8 cellular contexts compared by ENCODE assay signal in genomic region chr20:43658068-43658722, GRCh38. TPM values are rescaled to one million over a fixed set of nuclear protein-coding genes. Genes with fewer than 3 reads are reported as not detected.
DNase-seq lines count a peak whose midpoint lies in the region; ATAC-seq and TF ChIP-seq lines count a peak whose summit lies in the region.

No MANE protein-coding gene starts in this region.

- intact Hi-C loops in esophagus squamous epithelium (cut with DNase I): no loop called here

- DNase-seq in EH (ENCODE audit: low read depth): peak; percentile 80
- DNase-seq in esophagus squamous epithelium (lab: John Stamatoyannopoulos, UW): no peak
- DNase-seq in putamen (ENCODE audit: low spot score): peak; percentile 1
- no peak for DNase-seq in NCI-H187 (lab: John Stamatoyannopoulos, UW)

- TF ChIP-seq CTCF in WI38 (IDR thresholded peaks at IDR 0.05; ENCODE audit: low read depth, low read length) (0 out of 2 replicates have a peak, but pooled peaks have one; percentile 5), esophagus squamous epithelium (IDR thresholded peaks at IDR 0.05) (peak in 1 of 6 experiments; percentile 35)

- H3K27ac ChIP-seq in esophagus squamous epithelium: peak overlapping the region; percentile 76 to 85 (median 80)

- 57 to 62% methylated on average over 7 to 11 of the region's 11 CpGs for WGBS in esophagus squamous epithelium, 2 donors

- H3K36me3 ChIP-seq in esophagus squamous epithelium: no peaks in the 10 kb centered on the region

- no peak for TF ChIP-seq POLR2A in esophagus squamous epithelium (IDR thresholded peaks at IDR 0.05)

- no peaks in the 10 kb centered on the region for H3K27me3 ChIP-seq in esophagus squamous epithelium

- H3K4me3 ChIP-seq in WI38 (ENCODE audit: low read depth, low read length): peak overlapping the region; percentile 70
- peak overlapping the region; percentile 57 to 90 (median 65) for H3K4me3 ChIP-seq in esophagus squamous epithelium

- ATAC-seq in HG03135 (IDR thresholded peaks at IDR 0.05; ENCODE audit: unreplicated experiment): peak; percentile 21
- ATAC-seq in HG03045 (IDR thresholded peaks at IDR 0.05; ENCODE audit: unreplicated experiment): no peak
- no peak for ATAC-seq in GM19023 (IDR thresholded peaks at IDR 0.05; ENCODE audit: unreplicated experiment)

- H3K4me1 ChIP-seq in esophagus squamous epithelium: peaks cover 3 to 20% (median 7%) of the 10 kb centered on the region in 3 donors

- H3K9me3 ChIP-seq in esophagus squamous epithelium: no peaks in the 10 kb centered on the region

RNA-seq across cellular contexts. Expression of gene MYBL2, which starts 8.7 kb away (rescaled TPM):
- total RNA-seq in esophagus squamous epithelium: 10 to 100 TPM in 2 of 4 donors, 1 to 10 TPM in 2; 3.1 to 19.9 (median 11.9) TPM

Comparison
In these comparisons a context has a peak if more than half of its experiments do, and no peak if none do; other contexts are left out.
1. DNase-seq: peak in EH (single experiment) and putamen (single experiment); none in esophagus squamous epithelium (single experiment) and NCI-H187 (0 of 2).